Comparison of ENCODE assay signal across 18 cellular contexts in genomic region chr19:32165176-32165575, GRCh38.
A peak's percentile ranks its signal among the peaks of the same experiment; 100 is the strongest.
DNase-seq lines count a peak whose midpoint lies in the region; ATAC-seq and TF ChIP-seq lines count a peak whose summit lies in the region.
"Had no signal": no experiment of that assay in that cellular context is flagged by ENCODE, and none has a peak within 500 bp of the region (broad histone marks: within the 10 kb centered on the region; RNA-seq: fewer than 3 reads in every experiment).

No MANE protein-coding gene starts in this region.

- no peaks in the 10 kb centered on the region for H3K36me3 ChIP-seq in colonic mucosa
- H3K36me3 ChIP-seq: HAP-1 had no signal

- H3K27me3 ChIP-seq in colonic mucosa = no peaks in the 10 kb centered on the region

- peak; percentile 8 for DNase-seq in D341Med (ENCODE audit: low spot score)
- DNase-seq in left lobe of liver (ENCODE audit: low spot score) = peak; percentile 27
- DNase-seq in neural crest cell (ENCODE audit: low read depth, low spot score) = no peak
- DNase-seq in type B pancreatic cell (ENCODE audit: extremely low spot score, unreplicated experiment) = peak; percentile 50
- no peak for DNase-seq in NCI-H1092 treated with DMSO at 0.1 percent for 48 hours (lab: John Stamatoyannopoulos, UW)
- DNase-seq in colonic mucosa = no peak
- DNase-seq: ACHN; AML-193; Caco-2; CD4-positive, alpha-beta T cell; DMS153; DND-41; EL; GM23248 had no signal

- H3K9ac ChIP-seq in colonic mucosa (ENCODE audit: low read depth in 2 of 2, low read length in 2 of 2) = no peak overlapping the region
- H3K9ac ChIP-seq: GM23248 had no signal

- intact Hi-C loops in colonic mucosa (cut with DNase I) = no loop called here

- H3K27me3 Mint-ChIP-seq in neural crest cell (ENCODE audit: low read depth) (peaks cover 15% of the 10 kb centered on the region), type B pancreatic cell (peaks cover 14% of the 10 kb centered on the region)

- ATAC-seq in left lobe of liver = no peak
- no peak for ATAC-seq in HG02852 (IDR thresholded peaks at IDR 0.05; ENCODE audit: unreplicated experiment)
- ATAC-seq: GM12878 had no signal

- H3K9me3 Mint-ChIP-seq in neural crest cell = no peaks in the 10 kb centered on the region
- H3K9me3 Mint-ChIP-seq in type B pancreatic cell = no peaks in the 10 kb centered on the region
- H3K9me3 Mint-ChIP-seq: CD4-positive, alpha-beta T cell had no signal

- H3K4me1 ChIP-seq in colonic mucosa = no peaks in the 10 kb centered on the region
- H3K4me1 ChIP-seq: Caco-2, HAP-1 had no signal

- H3K36me3 Mint-ChIP-seq in neural crest cell (ENCODE audit: low read depth) (no peaks in the 10 kb centered on the region), type B pancreatic cell (no peaks in the 10 kb centered on the region)

- H3K4me1 Mint-ChIP-seq in neural crest cell (peaks cover 11% of the 10 kb centered on the region), type B pancreatic cell (ENCODE audit: unreplicated experiment) (no peaks in the 10 kb centered on the region)

- H3K4me3 Mint-ChIP-seq in neural crest cell (no peak overlapping the region), type B pancreatic cell (no peak overlapping the region)
- H3K4me3 Mint-ChIP-seq: CD4-positive, alpha-beta T cell had no signal

- H3K27ac Mint-ChIP-seq in neural crest cell (ENCODE audit: unreplicated experiment) = peak overlapping the region; percentile 87
- H3K27ac Mint-ChIP-seq in type B pancreatic cell = no peak overlapping the region
- H3K27ac Mint-ChIP-seq: CD4-positive, alpha-beta T cell had no signal

- H3K4me3 ChIP-seq in colonic mucosa = no peak overlapping the region
- H3K4me3 ChIP-seq: GM12878, GM23248, HAP-1 had no signal

- no peaks in the 10 kb centered on the region for H3K9me3 ChIP-seq in colonic mucosa
- H3K9me3 ChIP-seq: Caco-2, HAP-1 had no signal

- H3K27ac ChIP-seq in colonic mucosa = no peak overlapping the region
- H3K27ac ChIP-seq: C4-2B, GM23248 had no signal

- no peak for TF ChIP-seq CTCF in neural crest cell (conservative IDR thresholded peaks at IDR 0.05)
- TF ChIP-seq CTCF in type B pancreatic cell (conservative IDR thresholded peaks at IDR 0.05) = no peak
- no peak for TF ChIP-seq CTCF in colonic mucosa (IDR thresholded peaks at IDR 0.05)

Comparison
In these comparisons a context has a peak if more than half of its experiments do, and no peak if none do; other contexts are left out.
1. DNase-seq: peak in D341Med (single experiment), left lobe of liver (single experiment) and type B pancreatic cell (single experiment); none in neural crest cell (single experiment), NCI-H1092 treated with DMSO at 0.1 percent for 48 hours (single experiment) and colonic mucosa (single experiment).